ENCODE assay signal across 13 cellular contexts in genomic region chr5:143693691-143694252, GRCh38.
DNase-seq lines count a peak whose midpoint lies in the region; ATAC-seq and TF ChIP-seq lines count a peak whose summit lies in the region.
"Had no signal": no experiment of that assay in that cellular context is flagged by ENCODE, and none has a peak within 500 bp of the region (broad histone marks: within the 10 kb centered on the region; RNA-seq: fewer than 3 reads in every experiment).

No MANE protein-coding gene starts in this region.

- no peak overlapping the region for H3K4me3 ChIP-seq in fibroblast of the aortic adventitia (ENCODE audit: low read depth, low read length)
- H3K4me3 ChIP-seq: cardiac muscle cell, neural progenitor cell, vagina had no signal

- DNase-seq in GM20000 (ENCODE audit: low spot score) (peak; percentile 39), fibroblast of the aortic adventitia (ENCODE audit: low read depth) (peak; percentile 60), NCI-H82 treated with DMSO at 0.1 percent for 48 hours (lab: John Stamatoyannopoulos, UW; ENCODE audit: unreplicated experiment) (no peak), nucleus accumbens (lab: John Stamatoyannopoulos, UW) (no peak), globus pallidus (ENCODE audit: low spot score) (no peak)
- DNase-seq: activated CD4-positive, alpha-beta T cell treated with anti-CD3 and anti-CD28 coated beads for 1 hour; hypothalamus had no signal

- no peak for TF ChIP-seq POLR2A in GM18505 (IDR thresholded peaks at IDR 0.05; ENCODE audit: borderline replicate concordance, extremely low read depth, insufficient read depth, insufficient read length)

- ATAC-seq in GM18505 (IDR thresholded peaks at IDR 0.05; ENCODE audit: unreplicated experiment) (peak; percentile 56), HG03378 (IDR thresholded peaks at IDR 0.05; ENCODE audit: unreplicated experiment) (peak; percentile 93), GM18861 (IDR thresholded peaks at IDR 0.05; ENCODE audit: unreplicated experiment) (no peak)

- TF ChIP-seq CTCF in GM20000 (IDR thresholded peaks at IDR 0.05; ENCODE audit: extremely low read depth, missing control alignments) (no peak), fibroblast of the aortic adventitia (IDR thresholded peaks at IDR 0.05; ENCODE audit: insufficient read depth, low read length) (no peak)

Comparison
In these comparisons a context has a peak if more than half of its experiments do, and no peak if none do; other contexts are left out.
1. DNase-seq: peak in GM20000 (single experiment) and fibroblast of the aortic adventitia (single experiment); none in NCI-H82 treated with DMSO at 0.1 percent for 48 hours (single experiment), nucleus accumbens (0 of 56) and globus pallidus (single experiment).